In the genomic region with DNA sequence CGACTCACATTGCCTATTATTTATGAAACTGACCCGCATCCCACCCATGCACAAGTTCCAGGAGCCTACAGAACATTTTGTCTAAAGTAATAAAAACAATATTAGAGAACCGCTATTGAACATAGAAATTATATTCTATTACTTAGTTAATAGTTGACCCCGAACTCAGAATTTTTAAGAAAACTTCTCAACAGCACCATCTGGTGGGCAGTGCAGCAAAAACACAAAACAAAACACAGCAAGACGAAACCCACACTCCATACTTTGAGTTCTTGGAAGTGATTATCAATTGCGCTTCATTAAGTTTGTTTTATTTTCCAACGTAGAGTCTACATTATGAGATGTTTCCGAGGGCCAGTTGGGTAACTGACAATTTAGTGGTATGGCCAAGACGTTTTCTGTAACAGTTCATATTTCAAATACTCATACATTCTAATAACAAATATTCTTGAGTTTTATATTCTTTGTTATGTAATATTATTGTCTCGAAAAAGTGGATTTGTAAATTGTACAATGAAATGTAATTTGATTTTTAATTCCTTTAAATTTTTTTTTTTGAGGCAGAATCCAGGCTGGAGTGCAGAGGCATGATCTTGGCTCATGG, we compare ENCODE assay signal across 8 cellular contexts. TPM values are rescaled to one million over a fixed set of nuclear protein-coding genes. Genes with fewer than 3 reads are reported as not detected.
DNase-seq lines count a peak whose midpoint lies in the region; ATAC-seq and TF ChIP-seq lines count a peak whose summit lies in the region.

No MANE protein-coding gene starts in this region.

- TF ChIP-seq POLR2A in adrenal gland (IDR thresholded peaks at IDR 0.05) (no peak), stomach (IDR thresholded peaks at IDR 0.05) (no peak)

- 19 to 23% (median 21%) methylated on average over 10 of the region's 10 CpGs for WGBS in adrenal gland, 4 donors
- WGBS in stomach, 5 donors, result 19 to 24% (median 22%) methylated on average over 10 of the region's 10 CpGs

- intact Hi-C loops in adrenal gland (cut with DNase I), result loop anchor here (5.0 to 10.0 kb wide), 2 partner anchors 300 to 302 kb away; no protein-coding TSS in a partner anchor
- intact Hi-C loops in stomach (cut with DNase I; ENCODE audit: low total_unique reads), result loop anchor here (10.0 kb wide), 1 partner anchor 302 kb away; no protein-coding TSS in a partner anchor

- H3K4me1 ChIP-seq in adrenal gland (replicated peaks in 1 of 2) (peaks cover 0 to 5% of the 10 kb centered on the region in 2 donors), stomach (peaks cover 0 to 21% (median 8%) of the 10 kb centered on the region in 4 donors)

- DNase-seq in AG10803 (ENCODE audit: low read depth), result peak; percentile 35
- DNase-seq in NCI-H345 (lab: John Stamatoyannopoulos, UW), result peak; percentile 29
- DNase-seq in adrenal gland, result peak in 4 of 7 donors; percentile 13 to 72 (median 44)
- DNase-seq in inferior parietal cortex (ENCODE audit: extremely low spot score), result peak; percentile 75
- no peak for DNase-seq in stomach

- H3K36me3 ChIP-seq in adrenal gland (replicated peaks in 1 of 2), result no peaks in the 10 kb centered on the region
- no peaks in the 10 kb centered on the region for H3K36me3 ChIP-seq in stomach

- TF ChIP-seq CTCF in AG10803 (conservative IDR thresholded peaks at IDR 0.05; ENCODE audit: low read length), result peak; percentile 80
- peak; percentile 65 for TF ChIP-seq CTCF in GM12872 (IDR thresholded peaks at IDR 0.05; ENCODE audit: insufficient read depth, low read depth, low read length)
- peak; percentile 40 to 74 (median 54) for TF ChIP-seq CTCF in adrenal gland (IDR thresholded peaks at IDR 0.05)
- peak in 5 of 7 experiments; percentile 39 to 56 (median 47) for TF ChIP-seq CTCF in stomach (IDR thresholded peaks at IDR 0.05)

- H3K4me3 ChIP-seq in AG10803 (ENCODE audit: low read length), result no peak overlapping the region
- H3K4me3 ChIP-seq in adrenal gland, result no peak overlapping the region
- H3K4me3 ChIP-seq in stomach, result no peak overlapping the region

- no peak for TF ChIP-seq EP300 in stomach (IDR thresholded peaks at IDR 0.05)

- H3K9me3 ChIP-seq in adrenal gland (replicated peaks in 1 of 3) (no peaks in the 10 kb centered on the region), stomach (no peaks in the 10 kb centered on the region)

- H3K27me3 ChIP-seq in adrenal gland (peaks cover 8% of the 10 kb centered on the region), stomach (peaks cover 0 to 3% (median 0%) of the 10 kb centered on the region in 3 donors)

- ATAC-seq in HG02623 (IDR thresholded peaks at IDR 0.05; ENCODE audit: unreplicated experiment) (no peak), HG03135 (IDR thresholded peaks at IDR 0.05; ENCODE audit: unreplicated experiment) (no peak)

- H3K27ac ChIP-seq in adrenal gland (no peak overlapping the region), stomach (no peak overlapping the region)

RNA-seq across cellular contexts. Expression of a gene that starts 24.0 kb away (rescaled TPM):
- 1 to 10 TPM in 5 of 8 donors, under 1 TPM in 3; 0.79 to 2.6 (median 1.6) TPM for total RNA-seq in adrenal gland
- polyA plus RNA-seq in adrenal gland, result under 1 TPM; 0.64 to 0.77 (median 0.67) TPM
- 10 to 100 TPM in 3 of 5 donors, 1 to 10 TPM in 2; 3.3 to 33.5 (median 16.2) TPM for total RNA-seq in stomach
- polyA plus RNA-seq in stomach, result 1 to 10 TPM in 2 of 3 donors, under 1 TPM in 1; 0.92 to 2.4 (median 1.2) TPM
